In genomic region chr16:3072166-3072565, GRCh38 we compare ENCODE assay signal across 13 cellular contexts. TPM values are rescaled to one million over a fixed set of nuclear protein-coding genes. Genes with fewer than 3 reads are reported as not detected.
A peak's percentile ranks its signal among the peaks of the same experiment; 100 is the strongest.
DNase-seq lines count a peak whose midpoint lies in the region; ATAC-seq, FAIRE-seq and TF ChIP-seq lines count a peak whose summit lies in the region.
"Not testable (repeated sequence)": the region's sequence is repeated elsewhere in the genome, so short reads cannot be mapped to it uniquely, and the experiment has no call there.
"Had no signal": no experiment of that assay in that cellular context is flagged by ENCODE, and none has a peak within 500 bp of the region (broad histone marks: within the 10 kb centered on the region; RNA-seq: fewer than 3 reads in every experiment).

No MANE protein-coding gene starts in this region.

- H3K9me3 Mint-ChIP-seq in activated CD4-positive, alpha-beta T cell treated with anti-CD3 and anti-CD28 coated beads for 36 hours (ENCODE audit: low read depth); activated T-helper 1 cell treated with anti-CD3 and anti-CD28 coated beads, Interleukin-12 subunit alpha, Interleukin-12 subunit beta, Interleukin-2, Interleukin-4 antibody, amounts not matched to agents 30 ng/mL and 10 ng/mL and 1 ng/mL, durations not matched to agents 14 hours and 24 hours and 36 hours; central memory CD8-positive, alpha-beta T cell; natural killer cell: not testable (repeated sequence)

- not testable (repeated sequence) for TF ChIP-seq CTCF in natural killer cell (IDR thresholded peaks at IDR 0.05)

- peaks cover 39% of the 10 kb centered on the region for H3K36me3 Mint-ChIP-seq in activated CD4-positive, alpha-beta T cell treated with anti-CD3 and anti-CD28 coated beads for 36 hours (ENCODE audit: low read depth)
- peaks cover 35% of the 10 kb centered on the region for H3K36me3 Mint-ChIP-seq in activated T-helper 1 cell treated with anti-CD3 and anti-CD28 coated beads, Interleukin-12 subunit alpha, Interleukin-12 subunit beta, Interleukin-2, Interleukin-4 antibody, amounts not matched to agents 30 ng/mL and 10 ng/mL and 1 ng/mL, durations not matched to agents 14 hours and 24 hours and 36 hours (ENCODE audit: low read depth)
- H3K36me3 Mint-ChIP-seq in central memory CD8-positive, alpha-beta T cell (ENCODE audit: insufficient read depth) = peaks cover 58% of the 10 kb centered on the region
- H3K36me3 Mint-ChIP-seq in natural killer cell = not testable (repeated sequence)

- not testable (repeated sequence) for ATAC-seq in activated CD4-positive, alpha-beta T cell treated with anti-CD3 and anti-CD28 coated beads for 36 hours; central memory CD8-positive, alpha-beta T cell (replicated peaks; ENCODE audit: extremely low read depth, poor library complexity, severe bottlenecking); natural killer cell

- peak overlapping the region; percentile 97 for H3K27ac Mint-ChIP-seq in activated CD4-positive, alpha-beta T cell treated with anti-CD3 and anti-CD28 coated beads for 36 hours
- peak overlapping the region; percentile 93 for H3K27ac Mint-ChIP-seq in activated T-helper 1 cell treated with anti-CD3 and anti-CD28 coated beads, Interleukin-12 subunit alpha, Interleukin-12 subunit beta, Interleukin-2, Interleukin-4 antibody, amounts not matched to agents 30 ng/mL and 10 ng/mL and 1 ng/mL, durations not matched to agents 14 hours and 24 hours and 36 hours
- peak overlapping the region; percentile 90 for H3K27ac Mint-ChIP-seq in central memory CD8-positive, alpha-beta T cell (ENCODE audit: low read depth)
- H3K27ac Mint-ChIP-seq in natural killer cell = peak overlapping the region; percentile 92 to 95

- POLR2A ChIA-PET in activated CD4-positive, alpha-beta T cell treated with anti-CD3 and anti-CD28 coated beads for 36 hours (lab: Charles Lee) = not testable (repeated sequence)

- peak; percentile 26 for FAIRE-seq in HTR-8/SVneo (lab: Jason Lieb, UNC)

- not testable (repeated sequence) for DNase-seq in HTR-8/SVneo (ENCODE audit: insufficient read length, low spot score); activated T-helper 1 cell treated with anti-CD3 and anti-CD28 coated beads, Interleukin-12 subunit alpha, Interleukin-12 subunit beta, Interleukin-2, Interleukin-4 antibody, amounts not matched to agents 30 ng/mL and 10 ng/mL and 1 ng/mL, durations not matched to agents 14 hours and 24 hours and 36 hours (ENCODE audit: low spot score); central memory CD8-positive, alpha-beta T cell (ENCODE audit: low spot score in 2 of 2); natural killer cell
- DNase-seq in activated CD4-positive, alpha-beta T cell treated with anti-CD3 and anti-CD28 coated beads for 36 hours = peak; percentile 45

- CTCF ChIA-PET in activated CD4-positive, alpha-beta T cell treated with anti-CD3 and anti-CD28 coated beads for 36 hours (lab: Charles Lee) = not testable (repeated sequence)

- intact Hi-C loops in activated CD4-positive, alpha-beta T cell treated with anti-CD3 and anti-CD28 coated beads for 36 hours (cut with DNase I, micrococcal nuclease); activated T-helper 1 cell treated with anti-CD3 and anti-CD28 coated beads, Interleukin-12 subunit alpha, Interleukin-12 subunit beta, Interleukin-2, Interleukin-4 antibody, amounts not matched to agents 30 ng/mL and 10 ng/mL and 1 ng/mL, durations not matched to agents 14 hours and 24 hours and 36 hours (cut with micrococcal nuclease); natural killer cell (cut with micrococcal nuclease): not testable (repeated sequence)

- peak overlapping the region; percentile 33 for H3K4me3 Mint-ChIP-seq in activated CD4-positive, alpha-beta T cell treated with anti-CD3 and anti-CD28 coated beads for 36 hours
- peak overlapping the region; percentile 59 for H3K4me3 Mint-ChIP-seq in activated T-helper 1 cell treated with anti-CD3 and anti-CD28 coated beads, Interleukin-12 subunit alpha, Interleukin-12 subunit beta, Interleukin-2, Interleukin-4 antibody, amounts not matched to agents 30 ng/mL and 10 ng/mL and 1 ng/mL, durations not matched to agents 14 hours and 24 hours and 36 hours
- peak overlapping the region; percentile 63 for H3K4me3 Mint-ChIP-seq in central memory CD8-positive, alpha-beta T cell
- peak overlapping the region; percentile 60 for H3K4me3 Mint-ChIP-seq in natural killer cell

- H3K4me1 Mint-ChIP-seq in activated CD4-positive, alpha-beta T cell treated with anti-CD3 and anti-CD28 coated beads for 36 hours = peaks cover 82% of the 10 kb centered on the region
- peaks cover 79% of the 10 kb centered on the region for H3K4me1 Mint-ChIP-seq in activated T-helper 1 cell treated with anti-CD3 and anti-CD28 coated beads, Interleukin-12 subunit alpha, Interleukin-12 subunit beta, Interleukin-2, Interleukin-4 antibody, amounts not matched to agents 30 ng/mL and 10 ng/mL and 1 ng/mL, durations not matched to agents 14 hours and 24 hours and 36 hours (ENCODE audit: low read depth)
- peaks cover 85% of the 10 kb centered on the region for H3K4me1 Mint-ChIP-seq in central memory CD8-positive, alpha-beta T cell
- peaks cover 83 to 91% of the 10 kb centered on the region in 2 donors for H3K4me1 Mint-ChIP-seq in natural killer cell

- not testable (repeated sequence) for H3K27me3 Mint-ChIP-seq in activated CD4-positive, alpha-beta T cell treated with anti-CD3 and anti-CD28 coated beads for 36 hours; activated T-helper 1 cell treated with anti-CD3 and anti-CD28 coated beads, Interleukin-12 subunit alpha, Interleukin-12 subunit beta, Interleukin-2, Interleukin-4 antibody, amounts not matched to agents 30 ng/mL and 10 ng/mL and 1 ng/mL, durations not matched to agents 14 hours and 24 hours and 36 hours (ENCODE audit: insufficient read depth); central memory CD8-positive, alpha-beta T cell; natural killer cell (ENCODE audit: low read depth in 2 of 2)

RNA-seq across cellular contexts. Expression of gene IL32, which starts 6.7 kb away (rescaled TPM):
- total RNA-seq in activated CD4-positive, alpha-beta T cell treated with anti-CD3 and anti-CD28 coated beads for 36 hours = 1,000 to 10,000 TPM; 1,864 to 2,360 TPM
- total RNA-seq in activated T-helper 1 cell treated with anti-CD3 and anti-CD28 coated beads, Interleukin-12 subunit alpha, Interleukin-12 subunit beta, Interleukin-2, Interleukin-4 antibody, amounts not matched to agents 30 ng/mL and 10 ng/mL and 1 ng/mL, durations not matched to agents 14 hours and 24 hours and 36 hours = 993 TPM in 2 replicates
- 100 to 1,000 TPM; 305 to 562 (median 319) TPM for total RNA-seq in natural killer cell

RNA-seq across cellular contexts. Expression of gene MMP25, which starts 25.8 kb away (rescaled TPM):
- under 1 TPM; 0.55 to 0.91 TPM for total RNA-seq in activated CD4-positive, alpha-beta T cell treated with anti-CD3 and anti-CD28 coated beads for 36 hours
- 11.9 and 12.8 TPM in 2 replicates for total RNA-seq in activated T-helper 1 cell treated with anti-CD3 and anti-CD28 coated beads, Interleukin-12 subunit alpha, Interleukin-12 subunit beta, Interleukin-2, Interleukin-4 antibody, amounts not matched to agents 30 ng/mL and 10 ng/mL and 1 ng/mL, durations not matched to agents 14 hours and 24 hours and 36 hours
- 10 to 100 TPM in 1 of 3 donors, 1 to 10 TPM in 2; 2.0 to 62.2 (median 5.6) TPM for total RNA-seq in natural killer cell
- total RNA-seq: dermis blood vessel endothelial cell had no signal

RNA-seq across cellular contexts. Expression of gene ZSCAN10, which starts 26.9 kb away (rescaled TPM):
- total RNA-seq in activated CD4-positive, alpha-beta T cell treated with anti-CD3 and anti-CD28 coated beads for 36 hours = under 1 TPM; 0.11 to 0.30 TPM
- total RNA-seq in activated T-helper 1 cell treated with anti-CD3 and anti-CD28 coated beads, Interleukin-12 subunit alpha, Interleukin-12 subunit beta, Interleukin-2, Interleukin-4 antibody, amounts not matched to agents 30 ng/mL and 10 ng/mL and 1 ng/mL, durations not matched to agents 14 hours and 24 hours and 36 hours = 0.07 TPM in 1 of 2 replicates, not detected in the other
- total RNA-seq in natural killer cell = under 1 TPM; 0.65 to 0.96 (median 0.77) TPM
- total RNA-seq: activated B cell treated with CpG ODN at 0.5 μM for 24 hours, cardiac septum, dermis blood vessel endothelial cell, LHCN-M2, osteoblast, smooth muscle cell, stomach, transverse colon had no signal

RNA-seq across cellular contexts. Expression of gene BICDL2, which starts 35.4 kb away (rescaled TPM):
- 1 to 10 TPM in 1 of 2 experiments, under 1 TPM in 1; 0.58 to 1.2 TPM for total RNA-seq in activated CD4-positive, alpha-beta T cell treated with anti-CD3 and anti-CD28 coated beads for 36 hours
- 0.20 TPM in 1 of 2 replicates, not detected in the other for total RNA-seq in activated T-helper 1 cell treated with anti-CD3 and anti-CD28 coated beads, Interleukin-12 subunit alpha, Interleukin-12 subunit beta, Interleukin-2, Interleukin-4 antibody, amounts not matched to agents 30 ng/mL and 10 ng/mL and 1 ng/mL, durations not matched to agents 14 hours and 24 hours and 36 hours
- not detected for total RNA-seq in natural killer cell
- total RNA-seq: activated B cell treated with CpG ODN at 0.5 μM for 24 hours, cardiac septum, dermis blood vessel endothelial cell, LHCN-M2, osteoblast had no signal

RNA-seq across cellular contexts. Expression of gene ZNF205, which starts 40.2 kb away (rescaled TPM):
- under 1 TPM; 0.21 to 0.32 TPM for total RNA-seq in activated CD4-positive, alpha-beta T cell treated with anti-CD3 and anti-CD28 coated beads for 36 hours
- 0.15 and 0.39 TPM in 2 replicates for total RNA-seq in activated T-helper 1 cell treated with anti-CD3 and anti-CD28 coated beads, Interleukin-12 subunit alpha, Interleukin-12 subunit beta, Interleukin-2, Interleukin-4 antibody, amounts not matched to agents 30 ng/mL and 10 ng/mL and 1 ng/mL, durations not matched to agents 14 hours and 24 hours and 36 hours
- total RNA-seq in natural killer cell = under 1 TPM in 1 of 3 donors, not detected in 2; 0.16 TPM
- total RNA-seq: activated B cell treated with CpG ODN at 0.5 μM for 24 hours had no signal
